23 cellular contexts compared by ENCODE assay signal in genomic region chr11:25838918-25839611, GRCh38.
DNase-seq lines count a peak whose midpoint lies in the region; ATAC-seq and TF ChIP-seq lines count a peak whose summit lies in the region.
"Had no signal": no experiment of that assay in that cellular context is flagged by ENCODE, and none has a peak within 500 bp of the region (broad histone marks: within the 10 kb centered on the region; RNA-seq: fewer than 3 reads in every experiment).

No MANE protein-coding gene starts in this region.

- H3F3A ChIP-seq in GM23338 (replicated peaks; ENCODE audit: low read depth) (no peaks in the 10 kb centered on the region), OCI-LY1 (ENCODE audit: insufficient read depth, low read length) (no peaks in the 10 kb centered on the region)

- no peaks in the 10 kb centered on the region for H3K79me2 ChIP-seq in GM23338 (replicated peaks; ENCODE audit: insufficient read depth)
- H3K79me2 ChIP-seq in OCI-LY1 (ENCODE audit: insufficient read depth, low read length) = no peaks in the 10 kb centered on the region

- no peak overlapping the region for H3K9ac ChIP-seq in OCI-LY1 (ENCODE audit: low read length)

- H3K9me3 Mint-ChIP-seq in GM23338 = peaks cover 4% of the 10 kb centered on the region; the same call in 2 of the 3 replicates
- H3K9me3 Mint-ChIP-seq in activated T-helper 2 cell treated with anti-CD3 and anti-CD28 coated beads, Interferon-gamma antibody, Interleukin-2, Interleukin-4, amounts not matched to agents 10 μg/mL and 5 μg/mL and 100 μg/mL, durations not matched to agents 14 hours and 24 hours and 36 hours = peaks cover 18% of the 10 kb centered on the region
- H3K9me3 Mint-ChIP-seq: nephron progenitor cell had no signal

- no peaks in the 10 kb centered on the region for H3K27me3 ChIP-seq in GM23338 (ENCODE audit: insufficient read depth)
- H3K27me3 ChIP-seq in OCI-LY1 (ENCODE audit: insufficient read depth, low read length) = no peaks in the 10 kb centered on the region
- H3K27me3 ChIP-seq in right atrium auricular region = no peaks in the 10 kb centered on the region
- H3K27me3 ChIP-seq: ascending aorta, SJSA1, suprapubic skin had no signal

- H3K4me2 ChIP-seq in GM23338 = no peak overlapping the region
- no peak overlapping the region for H3K4me2 ChIP-seq in OCI-LY1 (ENCODE audit: low read length)

- peak; percentile 40 for DNase-seq in GM23338 (ENCODE audit: low spot score)
- peak; percentile 17 for DNase-seq in epithelial cell of esophagus (ENCODE audit: low read depth)
- peak; percentile 7 for DNase-seq in renal cortical epithelial cell (ENCODE audit: low read depth)
- no peak for DNase-seq in activated T-helper 2 cell treated with anti-CD3 and anti-CD28 coated beads, Interferon-gamma antibody, Interleukin-2, Interleukin-4, amounts not matched to agents 10 μg/mL and 5 μg/mL and 100 μg/mL, durations not matched to agents 14 hours and 24 hours and 36 hours (ENCODE audit: low spot score)
- DNase-seq in SW 1271 (lab: John Stamatoyannopoulos, UW) = no peak
- no peak for DNase-seq in right atrium auricular region (ENCODE audit: low spot score)
- DNase-seq: activated CD4-positive, alpha-beta T cell treated with anti-CD3 and anti-CD28 coated beads for 48 hours; activated naive CD4-positive, alpha-beta T cell treated with anti-CD3 and anti-CD28 coated beads for 36 hours; left colon; NCI-H2081; NCI-H524; nephron progenitor cell; stimulated activated CD4-positive, alpha-beta T cell treated with anti-CD3 and anti-CD28 coated beads, Interleukin-4, amount 100 ng/mL, for 4 hours; T1000 had no signal

- H3K27me3 Mint-ChIP-seq in GM23338 (ENCODE audit: insufficient read depth, low read depth, poor library complexity) = peaks cover 2% of the 10 kb centered on the region
- no peaks in the 10 kb centered on the region for H3K27me3 Mint-ChIP-seq in activated T-helper 2 cell treated with anti-CD3 and anti-CD28 coated beads, Interferon-gamma antibody, Interleukin-2, Interleukin-4, amounts not matched to agents 10 μg/mL and 5 μg/mL and 100 μg/mL, durations not matched to agents 14 hours and 24 hours and 36 hours (ENCODE audit: low read depth)
- H3K27me3 Mint-ChIP-seq: B cell had no signal

- H3K4me3 Mint-ChIP-seq in GM23338 = no peak overlapping the region
- no peak overlapping the region for H3K4me3 Mint-ChIP-seq in activated T-helper 2 cell treated with anti-CD3 and anti-CD28 coated beads, Interferon-gamma antibody, Interleukin-2, Interleukin-4, amounts not matched to agents 10 μg/mL and 5 μg/mL and 100 μg/mL, durations not matched to agents 14 hours and 24 hours and 36 hours (ENCODE audit: low read depth)
- H3K4me3 Mint-ChIP-seq: activated naive CD4-positive, alpha-beta T cell treated with anti-CD3 and anti-CD28 coated beads for 36 hours; B cell; nephron progenitor cell had no signal

- ATAC-seq in GM23338 = peak; percentile 62
- ATAC-seq in GM21786 (IDR thresholded peaks at IDR 0.05; ENCODE audit: unreplicated experiment) = no peak
- ATAC-seq: K562, left colon had no signal

- H3K9me2 ChIP-seq in GM23338 (ENCODE audit: insufficient read depth) = peaks cover 9% of the 10 kb centered on the region
- H3K9me2 ChIP-seq in OCI-LY1 (ENCODE audit: low read depth, low read length) = no peaks in the 10 kb centered on the region

- H3K9me3 ChIP-seq in OCI-LY1 (ENCODE audit: low read length) (no peaks in the 10 kb centered on the region), right atrium auricular region (no peaks in the 10 kb centered on the region)
- H3K9me3 ChIP-seq: ascending aorta, prostate gland, suprapubic skin had no signal

- intact Hi-C loops in activated T-helper 2 cell treated with anti-CD3 and anti-CD28 coated beads, Interferon-gamma antibody, Interleukin-2, Interleukin-4, amounts not matched to agents 10 μg/mL and 5 μg/mL and 100 μg/mL, durations not matched to agents 14 hours and 24 hours and 36 hours (cut with micrococcal nuclease) = no loop called here

- H3K27ac ChIP-seq in GM23338 (ENCODE audit: low read depth) (no peak overlapping the region), OCI-LY1 (ENCODE audit: low read depth, low read length, poor library complexity, severe bottlenecking) (no peak overlapping the region), right atrium auricular region (no peak overlapping the region)
- H3K27ac ChIP-seq: ascending aorta, HL-60, prostate gland, SJSA1, suprapubic skin had no signal

- H3K4me3 ChIP-seq in GM23338 (no peak overlapping the region), OCI-LY1 (ENCODE audit: low read depth, low read length, poor library complexity, severe bottlenecking) (no peak overlapping the region), epithelial cell of esophagus (ENCODE audit: low read length) (no peak overlapping the region), right atrium auricular region (no peak overlapping the region)
- H3K4me3 ChIP-seq: ascending aorta, K562, prostate gland, SJSA1, suprapubic skin had no signal

- H3K36me3 Mint-ChIP-seq in GM23338 (ENCODE audit: low read depth) = no peaks in the 10 kb centered on the region
- H3K36me3 Mint-ChIP-seq in activated T-helper 2 cell treated with anti-CD3 and anti-CD28 coated beads, Interferon-gamma antibody, Interleukin-2, Interleukin-4, amounts not matched to agents 10 μg/mL and 5 μg/mL and 100 μg/mL, durations not matched to agents 14 hours and 24 hours and 36 hours (ENCODE audit: low read depth) = no peaks in the 10 kb centered on the region

- H3K4me1 ChIP-seq in GM23338 (ENCODE audit: insufficient read depth) (no peaks in the 10 kb centered on the region), OCI-LY1 (ENCODE audit: insufficient read depth, low read length, severe bottlenecking) (no peaks in the 10 kb centered on the region), right atrium auricular region (no peaks in the 10 kb centered on the region)
- H3K4me1 ChIP-seq: ascending aorta, prostate gland, SJSA1, suprapubic skin had no signal

- no peak overlapping the region for H3K27ac Mint-ChIP-seq in GM23338
- H3K27ac Mint-ChIP-seq in activated T-helper 2 cell treated with anti-CD3 and anti-CD28 coated beads, Interferon-gamma antibody, Interleukin-2, Interleukin-4, amounts not matched to agents 10 μg/mL and 5 μg/mL and 100 μg/mL, durations not matched to agents 14 hours and 24 hours and 36 hours = no peak overlapping the region
- H3K27ac Mint-ChIP-seq: activated naive CD4-positive, alpha-beta T cell treated with anti-CD3 and anti-CD28 coated beads for 36 hours; B cell; nephron progenitor cell had no signal

- H3K4me1 Mint-ChIP-seq in GM23338 = no peaks in the 10 kb centered on the region
- H3K4me1 Mint-ChIP-seq in activated T-helper 2 cell treated with anti-CD3 and anti-CD28 coated beads, Interferon-gamma antibody, Interleukin-2, Interleukin-4, amounts not matched to agents 10 μg/mL and 5 μg/mL and 100 μg/mL, durations not matched to agents 14 hours and 24 hours and 36 hours (ENCODE audit: low read depth) = no peaks in the 10 kb centered on the region
- H3K4me1 Mint-ChIP-seq: B cell, nephron progenitor cell had no signal

- H3K36me3 ChIP-seq in GM23338 (ENCODE audit: insufficient read depth) (no peaks in the 10 kb centered on the region), OCI-LY1 (ENCODE audit: insufficient read depth, low read length) (no peaks in the 10 kb centered on the region), right atrium auricular region (no peaks in the 10 kb centered on the region)
- H3K36me3 ChIP-seq: ascending aorta, prostate gland, SJSA1, suprapubic skin had no signal

- no peaks in the 10 kb centered on the region for H4K20me1 ChIP-seq in GM23338 (replicated peaks; ENCODE audit: insufficient read depth)
- H4K20me1 ChIP-seq in OCI-LY1 (ENCODE audit: insufficient read depth, low read length) = no peaks in the 10 kb centered on the region

- TF ChIP-seq CTCF in GM23338 (conservative IDR thresholded peaks at IDR 0.05; ENCODE audit: low read depth in 2 of 2) (peak; percentile 17 to 33; a peak in 2 of 4 replicates), OCI-LY1 (IDR thresholded peaks at IDR 0.05; ENCODE audit: low read length) (peak; percentile 7; the same call in 1 of the 2 replicates), epithelial cell of esophagus (IDR thresholded peaks at IDR 0.05; ENCODE audit: insufficient read depth, low read depth, low read length, missing control alignments) (peak; percentile 22), right atrium auricular region (IDR thresholded peaks at IDR 0.05) (no peak)

- H2AFZ ChIP-seq in GM23338 = no peak overlapping the region
- no peak overlapping the region for H2AFZ ChIP-seq in OCI-LY1 (ENCODE audit: low read length)

TF ChIP-seq in GM23338, 12 proteins besides CTCF, POLR2A, EP300 and RAD21 (continues in another document):
- TF ChIP-seq NANOG (IDR thresholded peaks at IDR 0.05; ENCODE audit: borderline replicate concordance) (no peak), ZNF114 (CRISPR knock-in tag; IDR thresholded peaks at IDR 0.05) (no peak), STAT1 (IDR thresholded peaks at IDR 0.05; ENCODE audit: unreplicated experiment) (no peak), ETS1 (IDR thresholded peaks at IDR 0.05) (no peak), POLR2AphosphoS5 (IDR thresholded peaks at IDR 0.05; ENCODE audit: low read depth) (no peak), CREB1 (CRISPR knock-in tag; IDR thresholded peaks at IDR 0.05; ENCODE audit: low read depth) (no peak), ZNF331 (CRISPR knock-in tag; IDR thresholded peaks at IDR 0.05; ENCODE audit: low read depth) (no peak)

Comparison
In these comparisons a context has a peak if more than half of its experiments do, and no peak if none do; other contexts are left out.
1. DNase-seq: peak in GM23338 (single experiment), epithelial cell of esophagus (single experiment) and renal cortical epithelial cell (single experiment); none in activated T-helper 2 cell treated with anti-CD3 and anti-CD28 coated beads, Interferon-gamma antibody, Interleukin-2, Interleukin-4, amounts not matched to agents 10 μg/mL and 5 μg/mL and 100 μg/mL, durations not matched to agents 14 hours and 24 hours and 36 hours (single experiment), SW 1271 (0 of 2) and right atrium auricular region (single experiment).
2. CTCF ChIP-seq: peak in GM23338 (2 of 2), OCI-LY1 (single experiment) and epithelial cell of esophagus (single experiment); none in right atrium auricular region (0 of 2).